ENCODE assay signal across 24 cellular contexts in the genomic region with DNA sequence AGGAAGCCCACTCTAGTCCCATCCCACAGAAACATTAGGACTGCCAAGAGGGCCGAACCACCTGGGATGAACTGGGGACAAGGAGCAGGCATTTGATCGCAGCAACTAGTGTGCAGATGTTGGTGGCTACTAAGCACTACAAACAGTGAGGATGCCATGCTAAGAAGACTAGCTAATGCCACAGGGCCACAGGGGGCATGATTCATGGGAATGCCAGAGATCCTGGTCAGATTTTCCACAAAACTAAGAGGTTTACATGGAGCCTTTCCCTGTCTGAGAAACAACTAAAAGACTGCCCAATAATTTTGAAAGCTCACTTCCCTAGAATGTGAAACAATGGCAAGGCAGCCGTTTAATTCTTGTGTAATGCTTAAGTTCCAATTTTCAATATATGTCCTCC.
"Had no signal": no experiment of that assay in that cellular context is flagged by ENCODE, and none has a peak within 500 bp of the region (broad histone marks: within the 10 kb centered on the region; RNA-seq: fewer than 3 reads in every experiment).

No MANE protein-coding gene starts in this region.

- H3K4me1 ChIP-seq: heart right ventricle, left lung, sigmoid colon, stomach, transverse colon had no signal

- H3K36me3 ChIP-seq: heart right ventricle, left lung, sigmoid colon, stomach, transverse colon had no signal

- DNase-seq: activated CD4-positive, alpha-beta memory T cell treated with anti-CD3 and anti-CD28 coated beads, Interleukin-2, amount 10 ng/mL, durations not matched to agents 7 days and 5 days; activated CD4-positive, alpha-beta T cell treated with anti-CD3 and anti-CD28 coated beads for 48 hours; activated gamma-delta T cell; activated naive CD4-positive, alpha-beta T cell treated with anti-CD3 and anti-CD28 coated beads, Interleukin-2, amount 50 U/mL, for 16 hours; activated naive CD8-positive, alpha-beta T cell treated with anti-CD3 and anti-CD28 coated beads, Interleukin-2, amount 50 U/mL, for 24 hours; anterior cingulate cortex; foreskin fibroblast; heart right ventricle; left lung; nephron progenitor cell; occipital lobe; posterior cingulate gyrus; retina; sigmoid colon; stimulated activated CD4-positive, alpha-beta T cell treated with anti-CD3 and anti-CD28 coated beads, Interleukin-15, amount 100 ng/mL, for 24 hours; stomach; T1000; transverse colon had no signal

- H3K9me3 ChIP-seq: heart right ventricle, left lung, sigmoid colon, stomach, transverse colon had no signal

- H3K4me2 ChIP-seq: smooth muscle cell had no signal

- H3K9me3 Mint-ChIP-seq: activated T-helper 1 cell treated with anti-CD3 and anti-CD28 coated beads, Interleukin-12 subunit alpha, Interleukin-12 subunit beta, Interleukin-2, Interleukin-4 antibody, amounts not matched to agents 30 ng/mL and 10 ng/mL and 1 ng/mL, durations not matched to agents 14 hours and 24 hours and 36 hours; brain; nephron progenitor cell; T-helper 1 cell treated with Interleukin-12 subunit alpha and Interleukin-12 subunit beta and Interleukin-4 antibody, amounts not matched to agents 30 μg/mL and 1 μg/mL, for 36 hours had no signal

- H3K27ac ChIP-seq: epithelial cell of prostate, heart right ventricle, left lung, sigmoid colon, stomach, transverse colon had no signal

- H3K4me3 Mint-ChIP-seq: activated CD4-positive, alpha-beta memory T cell treated with anti-CD3 and anti-CD28 coated beads, Interleukin-2, amount 10 ng/mL, durations not matched to agents 7 days and 5 days; activated naive CD8-positive, alpha-beta T cell treated with anti-CD3 and anti-CD28 coated beads, Interleukin-2, amount 50 U/mL, for 24 hours; activated T-helper 1 cell treated with anti-CD3 and anti-CD28 coated beads, Interleukin-12 subunit alpha, Interleukin-12 subunit beta, Interleukin-2, Interleukin-4 antibody, amounts not matched to agents 30 ng/mL and 10 ng/mL and 1 ng/mL, durations not matched to agents 14 hours and 24 hours and 36 hours; brain; nephron progenitor cell; stimulated activated memory B cell treated with anti-CD40 and anti-IgM and Interleukin-4, amounts not matched to agents 10 μg/mL and 1 μg/mL and 100 μg/mL, for 72 hours; T-helper 1 cell treated with Interleukin-12 subunit alpha and Interleukin-12 subunit beta and Interleukin-4 antibody, amounts not matched to agents 30 μg/mL and 1 μg/mL, for 36 hours had no signal

- H3K27me3 Mint-ChIP-seq: activated CD4-positive, alpha-beta memory T cell treated with anti-CD3 and anti-CD28 coated beads, Interleukin-2, amount 10 ng/mL, durations not matched to agents 7 days and 5 days; activated naive CD8-positive, alpha-beta T cell treated with anti-CD3 and anti-CD28 coated beads, Interleukin-2, amount 50 U/mL, for 24 hours; stimulated activated memory B cell treated with anti-CD40 and anti-IgM and Interleukin-4, amounts not matched to agents 10 μg/mL and 1 μg/mL and 100 μg/mL, for 72 hours had no signal

- H3K27ac Mint-ChIP-seq: activated CD4-positive, alpha-beta memory T cell treated with anti-CD3 and anti-CD28 coated beads, Interleukin-2, amount 10 ng/mL, durations not matched to agents 7 days and 5 days; activated naive CD8-positive, alpha-beta T cell treated with anti-CD3 and anti-CD28 coated beads, Interleukin-2, amount 50 U/mL, for 24 hours; activated T-helper 1 cell treated with anti-CD3 and anti-CD28 coated beads, Interleukin-12 subunit alpha, Interleukin-12 subunit beta, Interleukin-2, Interleukin-4 antibody, amounts not matched to agents 30 ng/mL and 10 ng/mL and 1 ng/mL, durations not matched to agents 14 hours and 24 hours and 36 hours; brain; nephron progenitor cell; stimulated activated memory B cell treated with anti-CD40 and anti-IgM and Interleukin-4, amounts not matched to agents 10 μg/mL and 1 μg/mL and 100 μg/mL, for 72 hours; T-helper 1 cell treated with Interleukin-12 subunit alpha and Interleukin-12 subunit beta and Interleukin-4 antibody, amounts not matched to agents 30 μg/mL and 1 μg/mL, for 36 hours had no signal

- H3K4me3 ChIP-seq: heart right ventricle, left lung, sigmoid colon, smooth muscle cell, stomach, transverse colon had no signal

- H3K36me3 Mint-ChIP-seq: brain; stimulated activated memory B cell treated with anti-CD40 and anti-IgM and Interleukin-4, amounts not matched to agents 10 μg/mL and 1 μg/mL and 100 μg/mL, for 72 hours had no signal

- H3K27me3 ChIP-seq: heart right ventricle, left lung, sigmoid colon, stomach, transverse colon had no signal

- H3K4me1 Mint-ChIP-seq: activated CD4-positive, alpha-beta memory T cell treated with anti-CD3 and anti-CD28 coated beads, Interleukin-2, amount 10 ng/mL, durations not matched to agents 7 days and 5 days; activated naive CD8-positive, alpha-beta T cell treated with anti-CD3 and anti-CD28 coated beads, Interleukin-2, amount 50 U/mL, for 24 hours; brain; nephron progenitor cell; stimulated activated memory B cell treated with anti-CD40 and anti-IgM and Interleukin-4, amounts not matched to agents 10 μg/mL and 1 μg/mL and 100 μg/mL, for 72 hours had no signal
